Comparison of ENCODE assay signal across 4 cellular contexts in the genomic region with DNA sequence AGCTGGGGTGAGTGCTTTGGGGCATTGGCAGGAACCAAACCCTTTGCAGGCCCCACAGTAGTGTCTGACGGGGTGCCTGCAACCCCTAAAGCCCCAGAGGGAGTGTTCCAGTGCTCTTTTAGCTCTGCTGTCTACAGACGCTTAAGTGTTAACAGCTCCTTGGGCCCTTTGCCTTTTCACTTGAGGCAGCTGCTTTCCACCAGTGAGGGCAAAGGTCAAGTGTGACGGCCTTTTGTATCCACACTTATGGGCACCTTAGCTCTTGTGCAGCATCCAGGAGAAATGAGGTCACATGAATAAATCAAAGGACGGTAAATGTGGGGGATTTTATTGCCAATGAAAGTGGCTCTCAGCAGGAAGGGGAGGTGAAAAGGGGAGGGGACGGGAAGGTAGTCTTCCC.
"Had no signal": no experiment of that assay in that cellular context is flagged by ENCODE, and none has a peak within 500 bp of the region (broad histone marks: within the 10 kb centered on the region; RNA-seq: fewer than 3 reads in every experiment).

No MANE protein-coding gene starts in this region.

- H2AFZ ChIP-seq: GM23338 had no signal

- ATAC-seq: GM23338 had no signal

- H3K4me3 ChIP-seq: GM23338 had no signal

- H3K4me2 ChIP-seq: GM23338 had no signal

- DNase-seq: H9, HCEC 1CT, IMR-90 had no signal
